In genomic region chr17:74671031-74671771, GRCh38 we compare ENCODE assay signal across 9 cellular contexts. TPM values are rescaled to one million over a fixed set of nuclear protein-coding genes. Genes with fewer than 3 reads are reported as not detected.
DNase-seq lines count a peak whose midpoint lies in the region; ATAC-seq, FAIRE-seq and TF ChIP-seq lines count a peak whose summit lies in the region.
"Had no signal": no experiment of that assay in that cellular context is flagged by ENCODE, and none has a peak within 500 bp of the region (broad histone marks: within the 10 kb centered on the region; RNA-seq: fewer than 3 reads in every experiment).

No MANE protein-coding gene starts in this region.

- no peak overlapping the region for H3K4me3 ChIP-seq in bronchial epithelial cell (ENCODE audit: low read depth, low read length)

- peak; percentile 45 for DNase-seq in HK-2 (ENCODE audit: unreplicated experiment)
- peak; percentile 19 for DNase-seq in activated CD4-positive, CD25-positive, alpha-beta regulatory T cell treated with anti-CD3 and anti-CD28 coated beads, Interleukin-2, amount 50 U/mL, for 16 hours (ENCODE audit: low read depth, low spot score)
- DNase-seq in bronchial epithelial cell (ENCODE audit: low read depth), result peak; percentile 37
- peak; percentile 98 for DNase-seq in islet precursor cell
- DNase-seq in stimulated activated CD4-positive, alpha-beta T cell treated with anti-CD3 and anti-CD28 coated beads, Interleukin-1b, Interleukin-23, amount 100 ng/mL, for 24 hours (ENCODE audit: low read depth in 4 of 4, low spot score in 1 of 4), result peak; percentile 17 to 65 (median 55)
- DNase-seq in DMS153 treated with DMSO at 0.1 percent for 48 hours (lab: John Stamatoyannopoulos, UW; ENCODE audit: unreplicated experiment), result no peak

- no peak for TF ChIP-seq CTCF in bronchial epithelial cell (IDR thresholded peaks at IDR 0.05; ENCODE audit: insufficient read depth, low read length, severe bottlenecking)

- FAIRE-seq in bronchial epithelial cell (lab: Jason Lieb, UNC), result no peak

- no peak for ATAC-seq in HG03095 (IDR thresholded peaks at IDR 0.05; ENCODE audit: unreplicated experiment)
- no peak for ATAC-seq in HG02981 (IDR thresholded peaks at IDR 0.05; ENCODE audit: unreplicated experiment)

- no peaks in the 10 kb centered on the region for H3K36me3 ChIP-seq in bronchial epithelial cell (ENCODE audit: control insufficient read depth, insufficient read depth, low read length)

- H3K27me3 ChIP-seq in bronchial epithelial cell (ENCODE audit: control insufficient read depth, insufficient read depth, low read length), result no peaks in the 10 kb centered on the region

RNA-seq across cellular contexts. Expression of gene CD300LF, which starts 41.5 kb away (rescaled TPM):
- not detected in 2 replicates for total RNA-seq in bronchial epithelial cell
- total RNA-seq: T-helper 1 cell treated with Interleukin-12 subunit alpha and Interleukin-12 subunit beta and Interleukin-4 antibody, amounts not matched to agents 30 ng/mL and 1 ng/mL, for 36 hours had no signal

RNA-seq across cellular contexts. Expression of gene CD300E, which starts 47.7 kb away (rescaled TPM):
- total RNA-seq in bronchial epithelial cell, result not detected in 2 replicates
- total RNA-seq: T-helper 1 cell treated with Interleukin-12 subunit alpha and Interleukin-12 subunit beta and Interleukin-4 antibody, amounts not matched to agents 30 ng/mL and 1 ng/mL, for 36 hours had no signal
